9 cellular contexts compared by ENCODE assay signal in the genomic region with DNA sequence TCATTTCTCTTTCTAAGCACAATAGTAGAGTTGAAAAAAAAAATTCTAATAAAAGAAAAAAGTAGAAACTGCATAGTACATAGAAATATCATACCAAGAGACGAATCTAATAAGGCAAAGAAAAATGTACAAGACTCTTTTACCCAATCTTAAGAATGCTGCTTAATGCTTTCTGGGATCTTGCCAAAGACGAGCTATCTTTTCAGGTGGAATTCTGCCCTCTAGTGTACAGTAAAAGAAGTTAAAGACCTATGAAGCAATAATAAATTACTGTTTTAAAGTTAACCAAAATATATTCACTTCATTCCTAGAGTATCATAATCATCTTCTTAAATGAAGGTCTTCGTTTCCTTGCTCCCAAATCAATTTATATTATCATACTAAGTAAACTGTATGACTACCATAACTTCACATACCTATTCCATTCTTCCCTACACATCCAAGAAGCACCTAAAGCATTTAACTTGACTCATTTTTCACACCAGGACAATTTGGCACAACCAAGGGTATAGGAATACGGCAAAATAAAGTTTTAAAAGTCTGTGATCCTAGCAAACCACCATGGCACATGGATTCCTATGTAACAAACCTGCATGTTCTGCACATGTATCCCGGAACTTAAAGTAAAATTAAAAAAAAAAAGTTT. TPM values are rescaled to one million over a fixed set of nuclear protein-coding genes. Genes with fewer than 3 reads are reported as not detected.
DNase-seq lines count a peak whose midpoint lies in the region; ATAC-seq and TF ChIP-seq lines count a peak whose summit lies in the region.
"Had no signal": no experiment of that assay in that cellular context is flagged by ENCODE, and none has a peak within 500 bp of the region (broad histone marks: within the 10 kb centered on the region; RNA-seq: fewer than 3 reads in every experiment).

No MANE protein-coding gene starts in this region.

- no peak overlapping the region for H3K27ac ChIP-seq in fibroblast of lung (ENCODE audit: insufficient read depth, low read length)

- no peak overlapping the region for H3K4me2 ChIP-seq in fibroblast of lung (ENCODE audit: extremely low read depth, insufficient read depth, low read length)

- H3K36me3 ChIP-seq in fibroblast of lung (ENCODE audit: control insufficient read depth, insufficient read depth, low read length): no peaks in the 10 kb centered on the region

- ATAC-seq in natural killer cell (peak in 2 of 3 donors; percentile 52 to 53), HG03439 (IDR thresholded peaks at IDR 0.05; ENCODE audit: unreplicated experiment) (no peak), HG03159 (IDR thresholded peaks at IDR 0.05; ENCODE audit: unreplicated experiment) (no peak)
- ATAC-seq in natural killer cell treated with Interleukin-12 subunit alpha and Interleukin-12 subunit beta and Interleukin-15 and Interleukin-18, amount 100 ng/mL, for 72 hours: no peak

- no peak overlapping the region for H3K27ac Mint-ChIP-seq in natural killer cell
- H3K27ac Mint-ChIP-seq in natural killer cell treated with Interleukin-12 subunit alpha and Interleukin-12 subunit beta and Interleukin-15 and Interleukin-18, amount 100 ng/mL, for 72 hours: no peak overlapping the region
- peak overlapping the region; percentile 2 for H3K27ac Mint-ChIP-seq in osteocyte (ENCODE audit: unreplicated experiment)
- H3K27ac Mint-ChIP-seq: activated naive CD4-positive, alpha-beta T cell treated with anti-CD3 and anti-CD28 coated beads, Interleukin-2, amount 50 U/mL, for 72 hours had no signal

- peaks cover 13% of the 10 kb centered on the region for H3K4me1 ChIP-seq in fibroblast of lung (ENCODE audit: control insufficient read depth, extremely low read depth, insufficient read depth, low read length)

- H3K27me3 Mint-ChIP-seq in natural killer cell (ENCODE audit: low read depth in 2 of 2) (peaks cover 0 to 8% of the 10 kb centered on the region in 2 donors), osteocyte (ENCODE audit: unreplicated experiment) (no peaks in the 10 kb centered on the region)
- H3K27me3 Mint-ChIP-seq in natural killer cell treated with Interleukin-12 subunit alpha and Interleukin-12 subunit beta and Interleukin-15 and Interleukin-18, amount 100 ng/mL, for 72 hours: peaks cover 10 to 11% of the 10 kb centered on the region in 2 donors

- TF ChIP-seq CTCF in natural killer cell (IDR thresholded peaks at IDR 0.05) (peak; percentile 88), fibroblast of lung (conservative IDR thresholded peaks at IDR 0.05 in 1 of 2, IDR thresholded peaks at IDR 0.05 in 1 of 2; ENCODE audit: low read depth in 1 of 2, low read length in 2 of 2) (peak; percentile 39 to 44), osteocyte (IDR thresholded peaks at IDR 0.05) (peak; percentile 72)

- no peaks in the 10 kb centered on the region for H4K20me1 ChIP-seq in fibroblast of lung (ENCODE audit: control insufficient read depth, extremely low read depth, insufficient read depth, low read length)

- no peak for DNase-seq in natural killer cell
- DNase-seq in natural killer cell treated with Interleukin-12 subunit alpha and Interleukin-12 subunit beta and Interleukin-15 and Interleukin-18, amount 100 ng/mL, for 72 hours (ENCODE audit: low spot score): no peak
- peak; percentile 58 for DNase-seq in NCI-H1105 treated with DMSO at 0.1 percent for 48 hours (lab: John Stamatoyannopoulos, UW)
- peak; percentile 74 for DNase-seq in SKM-1 treated with dmso at 0.1 percent for 144 hours (lab: John Stamatoyannopoulos, UW; ENCODE audit: unreplicated experiment)
- peak; percentile 80 to 94 for DNase-seq in fibroblast of lung (ENCODE audit: low read depth in 2 of 2)
- DNase-seq in osteocyte (ENCODE audit: extremely low spot score, unreplicated experiment): no peak

- H3K4me3 Mint-ChIP-seq in natural killer cell: no peak overlapping the region
- no peak overlapping the region for H3K4me3 Mint-ChIP-seq in natural killer cell treated with Interleukin-12 subunit alpha and Interleukin-12 subunit beta and Interleukin-15 and Interleukin-18, amount 100 ng/mL, for 72 hours
- H3K4me3 Mint-ChIP-seq in osteocyte (ENCODE audit: unreplicated experiment): no peak overlapping the region

- H3K27me3 ChIP-seq in fibroblast of lung (ENCODE audit: control insufficient read depth, insufficient read depth, low read length): no peaks in the 10 kb centered on the region

- H3K79me2 ChIP-seq in fibroblast of lung (ENCODE audit: control insufficient read depth, insufficient read depth, low read length): no peaks in the 10 kb centered on the region

- H3K9me3 ChIP-seq in fibroblast of lung (ENCODE audit: control insufficient read depth, insufficient read depth, low read depth, low read length): no peaks in the 10 kb centered on the region

- no peak overlapping the region for H2AFZ ChIP-seq in fibroblast of lung (ENCODE audit: low read length)

- no peak overlapping the region for H3K9ac ChIP-seq in fibroblast of lung (ENCODE audit: insufficient read depth, low read length)

- peaks cover 1% of the 10 kb centered on the region for H3K36me3 Mint-ChIP-seq in natural killer cell
- H3K36me3 Mint-ChIP-seq in natural killer cell treated with Interleukin-12 subunit alpha and Interleukin-12 subunit beta and Interleukin-15 and Interleukin-18, amount 100 ng/mL, for 72 hours: peaks cover 12% of the 10 kb centered on the region
- peaks cover 13% of the 10 kb centered on the region for H3K36me3 Mint-ChIP-seq in osteocyte (ENCODE audit: unreplicated experiment)
- H3K36me3 Mint-ChIP-seq: activated naive CD4-positive, alpha-beta T cell treated with anti-CD3 and anti-CD28 coated beads, Interleukin-2, amount 50 U/mL, for 72 hours had no signal

- H3K4me3 ChIP-seq in fibroblast of lung (replicated peaks in 1 of 4; ENCODE audit: control extremely low read depth in 1 of 4, insufficient read depth in 1 of 4, low read depth in 3 of 4, low read length in 4 of 4): no peak overlapping the region

- intact Hi-C loops in natural killer cell (cut with micrococcal nuclease): loop anchor here (1.0 kb wide), 2 partner anchors 151 to 186 kb away; no protein-coding TSS in a partner anchor

- no peaks in the 10 kb centered on the region for H3K9me3 Mint-ChIP-seq in natural killer cell
- H3K9me3 Mint-ChIP-seq in natural killer cell treated with Interleukin-12 subunit alpha and Interleukin-12 subunit beta and Interleukin-15 and Interleukin-18, amount 100 ng/mL, for 72 hours: no peaks in the 10 kb centered on the region
- H3K9me3 Mint-ChIP-seq in osteocyte (ENCODE audit: unreplicated experiment): no peaks in the 10 kb centered on the region
- H3K9me3 Mint-ChIP-seq: activated naive CD4-positive, alpha-beta T cell treated with anti-CD3 and anti-CD28 coated beads, Interleukin-2, amount 50 U/mL, for 72 hours had no signal

- H3K4me1 Mint-ChIP-seq in natural killer cell (peaks cover 9 to 16% of the 10 kb centered on the region in 2 donors), osteocyte (ENCODE audit: unreplicated experiment) (peaks cover 10% of the 10 kb centered on the region)
- H3K4me1 Mint-ChIP-seq in natural killer cell treated with Interleukin-12 subunit alpha and Interleukin-12 subunit beta and Interleukin-15 and Interleukin-18, amount 100 ng/mL, for 72 hours (ENCODE audit: low read depth in 2 of 2): peaks cover 8% of the 10 kb centered on the region in 2 donors

RNA-seq across cellular contexts. Expression of a gene that starts 47.7 kb away (rescaled TPM):
- 10 to 100 TPM; 32.2 to 38.8 (median 32.3) TPM for total RNA-seq in natural killer cell
- 10 to 100 TPM; 29.1 to 49.5 TPM for total RNA-seq in natural killer cell treated with Interleukin-12 subunit alpha and Interleukin-12 subunit beta and Interleukin-15 and Interleukin-18, amount 100 ng/mL, for 72 hours
- 47.9 and 59.8 TPM in 2 replicates for total RNA-seq in fibroblast of lung
- polyA plus RNA-seq in fibroblast of lung: 69.6 and 80.0 TPM in 2 replicates
- 71.6 and 79.4 TPM in 2 replicates for polyA plus RNA-seq in fibroblast of lung (2012)
- polyA minus RNA-seq in fibroblast of lung (ENCODE audit: low replicate concordance): 10.1 and 14.2 TPM in 2 replicates
- total RNA-seq in osteocyte: 62.4 and 65.6 TPM in 2 replicates

Comparison
In these comparisons a context has a peak if more than half of its experiments do, and no peak if none do; other contexts are left out.
1. ATAC-seq: peak in natural killer cell (2 of 3); none in natural killer cell treated with Interleukin-12 subunit alpha and Interleukin-12 subunit beta and Interleukin-15 and Interleukin-18, amount 100 ng/mL, for 72 hours (0 of 2), HG03439 (single experiment) and HG03159 (single experiment).
2. DNase-seq: peak in NCI-H1105 treated with DMSO at 0.1 percent for 48 hours (single experiment), SKM-1 treated with dmso at 0.1 percent for 144 hours (single experiment) and fibroblast of lung (2 of 2); none in natural killer cell (single experiment), natural killer cell treated with Interleukin-12 subunit alpha and Interleukin-12 subunit beta and Interleukin-15 and Interleukin-18, amount 100 ng/mL, for 72 hours (single experiment) and osteocyte (single experiment).
3. Peak in every context shown above with its lines, with median percentiles within 50 percentile points of each other: CTCF ChIP-seq.